In genomic region chr19:57611113-57611512, GRCh38 we compare ENCODE assay signal across 37 cellular contexts.
"Had no signal": no experiment of that assay in that cellular context is flagged by ENCODE, and none has a peak within 500 bp of the region (broad histone marks: within the 10 kb centered on the region; RNA-seq: fewer than 3 reads in every experiment).

No MANE protein-coding gene starts in this region.

- H3K4me3 ChIP-seq: adrenal gland, body of pancreas, breast epithelium had no signal

- H3K4me1 ChIP-seq: adrenal gland, breast epithelium had no signal

- H3K27me3 Mint-ChIP-seq: activated B cell treated with CpG ODN at 0.5 μM for 24 hours; activated CD4-positive, alpha-beta memory T cell treated with anti-CD3 and anti-CD28 coated beads for 36 hours; activated CD4-positive, alpha-beta T cell treated with anti-CD3 and anti-CD28 coated beads, Interleukin-2, amount 10 ng/mL, durations not matched to agents 24 days and 14 days; activated CD8-positive, alpha-beta T cell treated with anti-CD3 and anti-CD28 coated beads for 36 hours; activated naive CD8-positive, alpha-beta T cell treated with anti-CD3 and anti-CD28 coated beads for 36 hours; activated T-helper 17 cell treated with anti-CD3 and anti-CD28 coated beads, Interleukin-2, amount 50 U/mL, for 72 hours; central memory CD8-positive, alpha-beta T cell had no signal

- DNase-seq: activated B cell treated with CpG ODN at 0.5 μM for 24 hours; activated CD4-positive, alpha-beta memory T cell treated with anti-CD3 and anti-CD28 coated beads for 36 hours; activated CD4-positive, alpha-beta T cell treated with anti-CD3 and anti-CD28 coated beads for 4 hours; activated CD4-positive, alpha-beta T cell treated with anti-CD3 and anti-CD28 coated beads, Interleukin-2, amount 10 ng/mL, durations not matched to agents 24 days and 14 days; activated CD4-positive, alpha-beta T cell treated with anti-CD3 and anti-CD28 coated beads, Interleukin-2, amount 50 U/mL, for 1 hour; activated CD4-positive, alpha-beta T cell treated with anti-CD3 and anti-CD28 coated beads, Interleukin-2, amount 50 U/mL, for 4 hours; activated CD4-positive, CD25-positive, alpha-beta regulatory T cell treated with anti-CD3 and anti-CD28 coated beads, Interleukin-2, amount 50 U/mL, for 72 hours; activated CD8-positive, alpha-beta memory T cell treated with anti-CD3 and anti-CD28 coated beads, Interleukin-2, amount 50 U/mL, for 4 hours; activated CD8-positive, alpha-beta T cell treated with anti-CD3 and anti-CD28 coated beads for 36 hours; activated effector memory CD4-positive, alpha-beta T cell treated with anti-CD3 and anti-CD28 coated beads, Interleukin-2, amount 50 U/mL, for 16 hours; activated gamma-delta T cell treated with Interleukin-2 at 50 U/mL for 16 hours; activated naive CD4-positive, alpha-beta T cell; activated naive CD4-positive, alpha-beta T cell treated with anti-CD3 and anti-CD28 coated beads for 36 hours; activated naive CD4-positive, alpha-beta T cell treated with anti-CD3 and anti-CD28 coated beads, Interleukin-2, amount 50 U/mL, for 16 hours; activated naive CD8-positive, alpha-beta T cell treated with anti-CD3 and anti-CD28 coated beads for 36 hours; activated T-cell treated with anti-CD3 and anti-CD28 coated beads for 4 hours; activated T-cell treated with anti-CD3 and anti-CD28 coated beads, Interleukin-2, amount 50 U/mL, for 1 hour; activated T-cell treated with anti-CD3 and anti-CD28 coated beads, Interleukin-2, amount 50 U/mL, for 4 hours; activated T-cell treated with anti-CD3 and anti-CD28 coated beads, Interleukin-2, amount 50 U/mL, for 72 hours; amniotic stem cell; aorta; body of pancreas; brain microvascular endothelial cell; caudate nucleus; cerebellar nuclear complex; T-helper 1 cell; T-helper 2 cell; T-helper 9 cell had no signal

- H3K27ac ChIP-seq: adrenal gland, body of pancreas, brain microvascular endothelial cell, breast epithelium, VCaP had no signal

- H3K27me3 ChIP-seq: adrenal gland, body of pancreas, brain microvascular endothelial cell, breast epithelium had no signal

- H3K4me3 Mint-ChIP-seq: activated B cell treated with CpG ODN at 0.5 μM for 24 hours; activated CD4-positive, alpha-beta memory T cell treated with anti-CD3 and anti-CD28 coated beads for 36 hours; activated CD4-positive, alpha-beta T cell treated with anti-CD3 and anti-CD28 coated beads, Interleukin-2, amount 10 ng/mL, durations not matched to agents 24 days and 14 days; activated CD8-positive, alpha-beta T cell treated with anti-CD3 and anti-CD28 coated beads for 36 hours; activated naive CD4-positive, alpha-beta T cell treated with anti-CD3 and anti-CD28 coated beads for 36 hours; activated naive CD8-positive, alpha-beta T cell treated with anti-CD3 and anti-CD28 coated beads for 36 hours; activated T-cell treated with anti-CD3 and anti-CD28 coated beads, Interleukin-2, amount 50 U/mL, for 4 hours; activated T-cell treated with anti-CD3 and anti-CD28 coated beads, Interleukin-2, amount 50 U/mL, for 72 hours; activated T-helper 1 cell treated with anti-CD3 and anti-CD28 coated beads, Interleukin-12 subunit alpha, Interleukin-12 subunit beta, Interleukin-2, Interleukin-4 antibody, amounts not matched to agents 30 ng/mL and 10 ng/mL and 1 ng/mL, durations not matched to agents 14 hours and 24 hours and 36 hours; activated T-helper 17 cell treated with anti-CD3 and anti-CD28 coated beads, Interleukin-2, amount 50 U/mL, for 72 hours; central memory CD8-positive, alpha-beta T cell; T-helper 1 cell treated with Interleukin-12 subunit alpha and Interleukin-12 subunit beta and Interleukin-4 antibody, amounts not matched to agents 30 μg/mL and 1 μg/mL, for 36 hours; T-helper 2 cell treated with Interferon-gamma antibody and Interleukin-4, amounts not matched to agents 5 μg/mL and 100 μg/mL, for 36 hours had no signal

- ATAC-seq: activated CD8-positive, alpha-beta T cell treated with anti-CD3 and anti-CD28 coated beads for 36 hours; activated naive CD4-positive, alpha-beta T cell treated with anti-CD3 and anti-CD28 coated beads, Interleukin-2, amount 50 U/mL, for 72 hours; activated T-cell treated with anti-CD3 and anti-CD28 coated beads, Interleukin-2, amount 50 U/mL, for 4 hours; activated T-cell treated with anti-CD3 and anti-CD28 coated beads, Interleukin-2, amount 50 U/mL, for 72 hours; activated T-helper 17 cell treated with anti-CD3 and anti-CD28 coated beads, Interleukin-2, amount 50 U/mL, for 72 hours; body of pancreas had no signal

- H3K27ac Mint-ChIP-seq: activated B cell treated with CpG ODN at 0.5 μM for 24 hours; activated CD4-positive, alpha-beta memory T cell treated with anti-CD3 and anti-CD28 coated beads for 36 hours; activated CD4-positive, alpha-beta T cell treated with anti-CD3 and anti-CD28 coated beads, Interleukin-2, amount 10 ng/mL, durations not matched to agents 24 days and 14 days; activated CD8-positive, alpha-beta T cell treated with anti-CD3 and anti-CD28 coated beads for 36 hours; activated naive CD4-positive, alpha-beta T cell treated with anti-CD3 and anti-CD28 coated beads for 36 hours; activated naive CD4-positive, alpha-beta T cell treated with anti-CD3 and anti-CD28 coated beads, Interleukin-2, amount 50 U/mL, for 72 hours; activated naive CD8-positive, alpha-beta T cell treated with anti-CD3 and anti-CD28 coated beads for 36 hours; activated T-cell treated with anti-CD3 and anti-CD28 coated beads, Interleukin-2, amount 50 U/mL, for 72 hours; activated T-helper 1 cell treated with anti-CD3 and anti-CD28 coated beads, Interleukin-12 subunit alpha, Interleukin-12 subunit beta, Interleukin-2, Interleukin-4 antibody, amounts not matched to agents 30 ng/mL and 10 ng/mL and 1 ng/mL, durations not matched to agents 14 hours and 24 hours and 36 hours; activated T-helper 17 cell treated with anti-CD3 and anti-CD28 coated beads, Interleukin-2, amount 50 U/mL, for 72 hours; T-helper 1 cell treated with Interleukin-12 subunit alpha and Interleukin-12 subunit beta and Interleukin-4 antibody, amounts not matched to agents 30 μg/mL and 1 μg/mL, for 36 hours; T-helper 2 cell treated with Interferon-gamma antibody and Interleukin-4, amounts not matched to agents 5 μg/mL and 100 μg/mL, for 36 hours had no signal
